1 cellular context compared by ENCODE assay signal in the genomic region with DNA sequence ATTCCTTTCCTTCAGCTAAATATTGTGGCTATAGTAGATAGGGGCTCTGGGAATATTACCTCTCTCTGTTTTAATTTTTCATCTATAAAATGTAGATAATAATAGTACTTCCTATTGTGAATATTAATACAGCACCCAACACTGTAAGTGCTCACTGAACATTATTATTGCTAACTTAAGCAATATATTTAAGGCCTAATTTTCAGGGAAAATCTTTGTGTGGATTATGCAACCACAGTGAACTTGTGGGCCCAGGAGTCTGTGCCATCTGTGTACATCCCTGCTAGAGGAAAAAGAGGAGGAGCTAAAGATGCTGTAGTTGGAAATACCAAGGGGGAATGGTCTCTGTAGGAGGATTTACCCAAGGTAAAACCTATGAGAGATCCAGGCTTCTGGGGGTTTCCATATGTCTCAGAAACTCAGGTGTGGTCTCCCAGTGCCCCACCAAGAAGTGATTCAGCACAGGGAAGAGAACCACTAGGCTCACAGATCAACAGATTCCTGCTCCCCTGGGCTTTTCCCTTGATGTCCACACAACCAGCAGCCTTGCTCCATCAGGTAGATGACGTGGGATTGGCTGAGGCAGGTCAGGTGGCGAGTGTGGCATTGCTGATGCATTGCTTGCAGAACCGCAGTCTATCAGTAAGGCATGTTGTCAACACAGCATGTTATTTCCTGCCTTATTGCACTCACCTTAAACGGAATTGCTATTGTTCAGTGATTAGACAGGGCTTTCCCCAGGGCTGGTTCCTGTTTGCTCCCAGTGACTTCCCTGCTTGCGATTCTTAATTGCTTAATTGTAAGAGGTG.
A peak's percentile ranks its signal among the peaks of the same experiment; 100 is the strongest.
TF ChIP-seq lines count a peak whose summit lies in the region.

No MANE protein-coding gene starts in this region.

TF ChIP-seq in HepG2, 621 proteins besides CTCF, POLR2A, EP300 and RAD21 (continued from another document and continues in another):
- TF ChIP-seq ARID5B (CRISPR knock-in tag; IDR thresholded peaks at IDR 0.05) (0 out of 2 replicates have a peak, but pooled peaks have one; percentile 5), STAT5B (CRISPR knock-in tag; IDR thresholded peaks at IDR 0.05) (no peak), SMAD1 (CRISPR knock-in tag; IDR thresholded peaks at IDR 0.05; ENCODE audit: borderline replicate concordance, low read depth) (no peak), SKI (IDR thresholded peaks at IDR 0.05; ENCODE audit: partially characterized antibody) (no peak), ZNF609 (CRISPR knock-in tag; IDR thresholded peaks at IDR 0.05; ENCODE audit: borderline replicate concordance) (peak; percentile 42; the same call in 1 of the 2 replicates), HMGA1 (CRISPR knock-in tag; conservative IDR thresholded peaks at IDR 0.05) (no peak), MAFF (IDR thresholded peaks at IDR 0.05; ENCODE audit: low read depth, low read length) (peak; percentile 73), ATF4 (CRISPR knock-in tag; IDR thresholded peaks at IDR 0.05) (peak in 1 of 2 experiments; percentile 51; a peak in 1 of 4 replicates), NCOA5 (CRISPR knock-in tag; IDR thresholded peaks at IDR 0.05) (no peak), RBFOX2 (IDR thresholded peaks at IDR 0.05; ENCODE audit: low read depth, low read length) (no peak), AHR (CRISPR knock-in tag; IDR thresholded peaks at IDR 0.05) (0 out of 2 replicates have a peak, but pooled peaks have one; percentile 38), HOXA7 (CRISPR knock-in tag; IDR thresholded peaks at IDR 0.05) (no peak), MED1 (CRISPR knock-in tag; IDR thresholded peaks at IDR 0.05) (peak; percentile 45; the same call in 1 of the 2 replicates), DMTF1 (CRISPR knock-in tag; IDR thresholded peaks at IDR 0.05) (no peak), E2F2 (CRISPR knock-in tag; IDR thresholded peaks at IDR 0.05; ENCODE audit: borderline replicate concordance) (no peak), ZKSCAN8 (CRISPR knock-in tag; IDR thresholded peaks at IDR 0.05; ENCODE audit: borderline replicate concordance) (no peak), ZNF605 (CRISPR knock-in tag; IDR thresholded peaks at IDR 0.05) (0 out of 2 replicates have a peak, but pooled peaks have one; percentile 39), SAP130 (CRISPR knock-in tag; IDR thresholded peaks at IDR 0.05; ENCODE audit: low read depth) (peak; percentile 68), ZNF343 (CRISPR knock-in tag; IDR thresholded peaks at IDR 0.05) (no peak), ZNF543 (CRISPR knock-in tag; IDR thresholded peaks at IDR 0.05) (no peak), GABPB1 (CRISPR knock-in tag; IDR thresholded peaks at IDR 0.05) (0 out of 2 replicates have a peak, but pooled peaks have one; percentile 17)
- TF ChIP-seq, protein P1, sequence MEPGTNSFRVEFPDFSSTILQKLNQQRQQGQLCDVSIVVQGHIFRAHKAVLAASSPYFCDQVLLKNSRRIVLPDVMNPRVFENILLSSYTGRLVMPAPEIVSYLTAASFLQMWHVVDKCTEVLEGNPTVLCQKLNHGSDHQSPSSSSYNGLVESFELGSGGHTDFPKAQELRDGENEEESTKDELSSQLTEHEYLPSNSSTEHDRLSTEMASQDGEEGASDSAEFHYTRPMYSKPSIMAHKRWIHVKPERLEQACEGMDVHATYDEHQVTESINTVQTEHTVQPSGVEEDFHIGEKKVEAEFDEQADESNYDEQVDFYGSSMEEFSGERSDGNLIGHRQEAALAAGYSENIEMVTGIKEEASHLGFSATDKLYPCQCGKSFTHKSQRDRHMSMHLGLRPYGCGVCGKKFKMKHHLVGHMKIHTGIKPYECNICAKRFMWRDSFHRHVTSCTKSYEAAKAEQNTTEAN (CRISPR knock-in tag; conservative IDR thresholded peaks at IDR 0.05) = 0 out of 2 replicates have a peak, but pooled peaks have one; percentile 17
- TF ChIP-seq, protein P2, sequence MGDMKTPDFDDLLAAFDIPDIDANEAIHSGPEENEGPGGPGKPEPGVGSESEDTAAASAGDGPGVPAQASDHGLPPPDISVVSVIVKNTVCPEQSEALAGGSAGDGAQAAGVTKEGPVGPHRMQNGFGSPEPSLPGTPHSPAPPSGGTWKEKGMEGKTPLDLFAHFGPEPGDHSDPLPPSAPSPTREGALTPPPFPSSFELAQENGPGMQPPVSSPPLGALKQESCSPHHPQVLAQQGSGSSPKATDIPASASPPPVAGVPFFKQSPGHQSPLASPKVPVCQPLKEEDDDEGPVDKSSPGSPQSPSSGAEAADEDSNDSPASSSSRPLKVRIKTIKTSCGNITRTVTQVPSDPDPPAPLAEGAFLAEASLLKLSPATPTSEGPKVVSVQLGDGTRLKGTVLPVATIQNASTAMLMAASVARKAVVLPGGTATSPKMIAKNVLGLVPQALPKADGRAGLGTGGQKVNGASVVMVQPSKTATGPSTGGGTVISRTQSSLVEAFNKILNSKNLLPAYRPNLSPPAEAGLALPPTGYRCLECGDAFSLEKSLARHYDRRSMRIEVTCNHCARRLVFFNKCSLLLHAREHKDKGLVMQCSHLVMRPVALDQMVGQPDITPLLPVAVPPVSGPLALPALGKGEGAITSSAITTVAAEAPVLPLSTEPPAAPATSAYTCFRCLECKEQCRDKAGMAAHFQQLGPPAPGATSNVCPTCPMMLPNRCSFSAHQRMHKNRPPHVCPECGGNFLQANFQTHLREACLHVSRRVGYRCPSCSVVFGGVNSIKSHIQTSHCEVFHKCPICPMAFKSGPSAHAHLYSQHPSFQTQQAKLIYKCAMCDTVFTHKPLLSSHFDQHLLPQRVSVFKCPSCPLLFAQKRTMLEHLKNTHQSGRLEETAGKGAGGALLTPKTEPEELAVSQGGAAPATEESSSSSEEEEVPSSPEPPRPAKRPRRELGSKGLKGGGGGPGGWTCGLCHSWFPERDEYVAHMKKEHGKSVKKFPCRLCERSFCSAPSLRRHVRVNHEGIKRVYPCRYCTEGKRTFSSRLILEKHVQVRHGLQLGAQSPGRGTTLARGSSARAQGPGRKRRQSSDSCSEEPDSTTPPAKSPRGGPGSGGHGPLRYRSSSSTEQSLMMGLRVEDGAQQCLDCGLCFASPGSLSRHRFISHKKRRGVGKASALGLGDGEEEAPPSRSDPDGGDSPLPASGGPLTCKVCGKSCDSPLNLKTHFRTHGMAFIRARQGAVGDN (CRISPR knock-in tag; IDR thresholded peaks at IDR 0.05) = peak; percentile 34; the same call in 1 of the 2 replicates
- TF ChIP-seq, protein P3, sequence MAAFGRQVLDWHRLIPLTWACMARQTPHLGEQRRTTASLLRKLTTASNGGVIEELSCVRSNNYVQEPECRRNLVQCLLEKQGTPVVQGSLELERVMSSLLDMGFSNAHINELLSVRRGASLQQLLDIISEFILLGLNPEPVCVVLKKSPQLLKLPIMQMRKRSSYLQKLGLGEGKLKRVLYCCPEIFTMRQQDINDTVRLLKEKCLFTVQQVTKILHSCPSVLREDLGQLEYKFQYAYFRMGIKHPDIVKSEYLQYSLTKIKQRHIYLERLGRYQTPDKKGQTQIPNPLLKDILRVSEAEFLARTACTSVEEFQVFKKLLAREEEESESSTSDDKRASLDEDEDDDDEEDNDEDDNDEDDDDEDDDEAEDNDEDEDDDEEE (CRISPR knock-in tag; IDR thresholded peaks at IDR 0.05) = no peak
- TF ChIP-seq, protein P4, sequence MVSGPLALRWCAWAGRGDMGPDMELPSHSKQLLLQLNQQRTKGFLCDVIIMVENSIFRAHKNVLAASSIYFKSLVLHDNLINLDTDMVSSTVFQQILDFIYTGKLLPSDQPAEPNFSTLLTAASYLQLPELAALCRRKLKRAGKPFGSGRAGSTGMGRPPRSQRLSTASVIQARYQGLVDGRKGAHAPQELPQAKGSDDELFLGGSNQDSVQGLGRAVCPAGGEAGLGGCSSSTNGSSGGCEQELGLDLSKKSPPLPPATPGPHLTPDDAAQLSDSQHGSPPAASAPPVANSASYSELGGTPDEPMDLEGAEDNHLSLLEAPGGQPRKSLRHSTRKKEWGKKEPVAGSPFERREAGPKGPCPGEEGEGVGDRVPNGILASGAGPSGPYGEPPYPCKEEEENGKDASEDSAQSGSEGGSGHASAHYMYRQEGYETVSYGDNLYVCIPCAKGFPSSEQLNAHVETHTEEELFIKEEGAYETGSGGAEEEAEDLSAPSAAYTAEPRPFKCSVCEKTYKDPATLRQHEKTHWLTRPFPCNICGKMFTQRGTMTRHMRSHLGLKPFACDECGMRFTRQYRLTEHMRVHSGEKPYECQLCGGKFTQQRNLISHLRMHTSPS (CRISPR knock-in tag; IDR thresholded peaks at IDR 0.05; ENCODE audit: low read depth) = no peak
